Comparison of ENCODE assay signal across 8 cellular contexts in the genomic region with DNA sequence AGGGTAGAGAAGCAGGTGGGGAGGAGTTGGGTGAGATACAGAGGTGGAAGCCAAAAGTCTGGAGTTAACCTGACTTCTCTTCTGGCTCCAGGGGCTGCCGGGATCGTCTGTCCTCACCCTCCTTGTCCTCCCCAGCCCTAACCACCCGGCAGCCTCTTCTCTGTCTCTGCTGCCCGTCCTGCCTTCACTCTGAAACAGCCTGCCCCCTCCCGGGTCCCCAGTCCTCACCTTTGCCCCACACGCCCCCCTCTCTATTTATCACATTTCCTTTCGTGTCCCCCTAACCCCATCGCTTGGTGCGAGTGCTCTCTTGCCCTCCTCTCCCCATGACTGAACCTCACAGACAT. TPM values are rescaled to one million over a fixed set of nuclear protein-coding genes. Genes with fewer than 3 reads are reported as not detected.
DNase-seq lines count a peak whose midpoint lies in the region; ATAC-seq, FAIRE-seq and TF ChIP-seq lines count a peak whose summit lies in the region.

No MANE protein-coding gene starts in this region.

- DNase-seq in keratinocyte (ENCODE audit: low read depth, low spot score) (no peak), NCI-H774 (lab: John Stamatoyannopoulos, UW) (no peak), NCI-H1092 (lab: John Stamatoyannopoulos, UW) (no peak)
- no peak for DNase-seq in activated CD8-positive, alpha-beta memory T cell treated with anti-CD3 and anti-CD28 coated beads, Interleukin-2, amount 10 ng/mL, durations not matched to agents 7 days and 5 days

- TF ChIP-seq CTCF in brain (conservative IDR thresholded peaks at IDR 0.05) (no peak), keratinocyte (optimal IDR thresholded peaks at IDR 0.05 in 1 of 3, IDR thresholded peaks at IDR 0.05 in 1 of 3, conservative IDR thresholded peaks at IDR 0.05 in 1 of 3; ENCODE audit: extremely low read depth in 1 of 3, insufficient read depth in 2 of 3, low read length in 3 of 3) (no peak)

- no peaks in the 10 kb centered on the region for H4K20me1 ChIP-seq in keratinocyte (ENCODE audit: control insufficient read depth, extremely low read depth, insufficient read depth, low read length)

- H3K4me1 ChIP-seq in HUES6 (ENCODE audit: control insufficient read depth, insufficient read depth, low read length): peaks cover 52% of the 10 kb centered on the region
- H3K4me1 ChIP-seq in keratinocyte (ENCODE audit: control insufficient read depth, extremely low read depth, insufficient read depth, low read length): peaks cover 29% of the 10 kb centered on the region

- CTCF ChIA-PET in activated CD8-positive, alpha-beta memory T cell treated with anti-CD3 and anti-CD28 coated beads, Interleukin-2, amount 10 ng/mL, durations not matched to agents 7 days and 5 days (lab: Charles Lee): no interaction called here

- H3K79me2 ChIP-seq in keratinocyte (ENCODE audit: control insufficient read depth, insufficient read depth, low read length): no peaks in the 10 kb centered on the region

- peak overlapping the region; percentile 83 to 97 (median 88) for H3K4me3 Mint-ChIP-seq in brain
- peak overlapping the region; percentile 73 for H3K4me3 Mint-ChIP-seq in stimulated activated naive CD8-positive, alpha-beta T cell treated with anti-CD3 and anti-CD28 coated beads, Interleukin-15, Interleukin-2, amounts not matched to agents 100 ng/mL and 50 ng/mL, for 24 hours
- no peak overlapping the region for H3K4me3 Mint-ChIP-seq in activated CD8-positive, alpha-beta memory T cell treated with anti-CD3 and anti-CD28 coated beads, Interleukin-2, amount 10 ng/mL, durations not matched to agents 7 days and 5 days

- H3K36me3 ChIP-seq in HUES6 (ENCODE audit: control insufficient read depth, insufficient read depth, low read length) (peaks cover 15% of the 10 kb centered on the region), keratinocyte (ENCODE audit: control insufficient read depth in 2 of 2, extremely low read depth in 1 of 2, insufficient read depth in 2 of 2, low read length in 2 of 2) (peaks cover 3 to 13% of the 10 kb centered on the region in 2 experiments)

- peaks cover 13% of the 10 kb centered on the region for H3K36me3 Mint-ChIP-seq in brain
- H3K36me3 Mint-ChIP-seq in stimulated activated naive CD8-positive, alpha-beta T cell treated with anti-CD3 and anti-CD28 coated beads, Interleukin-15, Interleukin-2, amounts not matched to agents 100 ng/mL and 50 ng/mL, for 24 hours (ENCODE audit: low read depth): peaks cover 21% of the 10 kb centered on the region
- H3K36me3 Mint-ChIP-seq in activated CD8-positive, alpha-beta memory T cell treated with anti-CD3 and anti-CD28 coated beads, Interleukin-2, amount 10 ng/mL, durations not matched to agents 7 days and 5 days: peaks cover 18% of the 10 kb centered on the region

- no peaks in the 10 kb centered on the region for H3K9me1 ChIP-seq in keratinocyte (ENCODE audit: control insufficient read depth, extremely low read depth, insufficient read depth, low read length)

- peak overlapping the region; percentile 89 for H3K4me3 ChIP-seq in HUES6 (ENCODE audit: low read depth, low read length)
- H3K4me3 ChIP-seq in keratinocyte (ENCODE audit: control insufficient read depth in 2 of 3, extremely low read depth in 1 of 3, insufficient read depth in 2 of 3, low read depth in 1 of 3, low read length in 3 of 3): peak overlapping the region in 1 of 3 experiments; percentile 61

- H3K9me3 Mint-ChIP-seq in brain: peaks cover 0 to 2% (median 0%) of the 10 kb centered on the region in 5 experiments
- H3K9me3 Mint-ChIP-seq in stimulated activated naive CD8-positive, alpha-beta T cell treated with anti-CD3 and anti-CD28 coated beads, Interleukin-15, Interleukin-2, amounts not matched to agents 100 ng/mL and 50 ng/mL, for 24 hours: no peaks in the 10 kb centered on the region
- H3K9me3 Mint-ChIP-seq in activated CD8-positive, alpha-beta memory T cell treated with anti-CD3 and anti-CD28 coated beads, Interleukin-2, amount 10 ng/mL, durations not matched to agents 7 days and 5 days (ENCODE audit: low read depth): no peaks in the 10 kb centered on the region

- peak overlapping the region; percentile 82 for H3K4me2 ChIP-seq in keratinocyte (ENCODE audit: control insufficient read depth, extremely low read depth, insufficient read depth, low read depth, low read length)

- dilution Hi-C loops in keratinocyte (cut with MboI; ENCODE audit: extremely low pct_ligation_motif_present, low sequenced_read_pairs): no loop called here

- no peak for FAIRE-seq in keratinocyte (lab: Jason Lieb, UNC)

- peak overlapping the region; percentile 77 for H2AFZ ChIP-seq in keratinocyte (ENCODE audit: control insufficient read depth, low read length)

- no peak for ATAC-seq in activated CD8-positive, alpha-beta memory T cell treated with anti-CD3 and anti-CD28 coated beads, Interleukin-2, amount 10 ng/mL, durations not matched to agents 7 days and 5 days
- no peak for ATAC-seq in GM18870 (IDR thresholded peaks at IDR 0.05; ENCODE audit: unreplicated experiment)

- H3K27me3 ChIP-seq in HUES6 (ENCODE audit: control insufficient read depth, insufficient read depth, low read length) (peaks cover 83% of the 10 kb centered on the region), keratinocyte (ENCODE audit: control insufficient read depth, extremely low read depth, insufficient read depth, low read length) (no peaks in the 10 kb centered on the region)

- H3K9me3 ChIP-seq in HUES6 (ENCODE audit: control insufficient read depth, insufficient read depth, low read depth, low read length) (no peaks in the 10 kb centered on the region), keratinocyte (ENCODE audit: control insufficient read depth, low read depth, low read length) (no peaks in the 10 kb centered on the region)

- peak overlapping the region in 4 of 5 experiments; percentile 41 to 97 (median 70) for H3K27ac Mint-ChIP-seq in brain
- H3K27ac Mint-ChIP-seq in stimulated activated naive CD8-positive, alpha-beta T cell treated with anti-CD3 and anti-CD28 coated beads, Interleukin-15, Interleukin-2, amounts not matched to agents 100 ng/mL and 50 ng/mL, for 24 hours: peak overlapping the region; percentile 21
- H3K27ac Mint-ChIP-seq in activated CD8-positive, alpha-beta memory T cell treated with anti-CD3 and anti-CD28 coated beads, Interleukin-2, amount 10 ng/mL, durations not matched to agents 7 days and 5 days: no peak overlapping the region

- peaks cover 33% of the 10 kb centered on the region for H3K27me3 Mint-ChIP-seq in brain
- H3K27me3 Mint-ChIP-seq in stimulated activated naive CD8-positive, alpha-beta T cell treated with anti-CD3 and anti-CD28 coated beads, Interleukin-15, Interleukin-2, amounts not matched to agents 100 ng/mL and 50 ng/mL, for 24 hours: peaks cover 17% of the 10 kb centered on the region
- peaks cover 44% of the 10 kb centered on the region for H3K27me3 Mint-ChIP-seq in activated CD8-positive, alpha-beta memory T cell treated with anti-CD3 and anti-CD28 coated beads, Interleukin-2, amount 10 ng/mL, durations not matched to agents 7 days and 5 days

- H3K4me1 Mint-ChIP-seq in brain: peaks cover 48% of the 10 kb centered on the region
- peaks cover 43% of the 10 kb centered on the region for H3K4me1 Mint-ChIP-seq in stimulated activated naive CD8-positive, alpha-beta T cell treated with anti-CD3 and anti-CD28 coated beads, Interleukin-15, Interleukin-2, amounts not matched to agents 100 ng/mL and 50 ng/mL, for 24 hours (ENCODE audit: low read depth)
- H3K4me1 Mint-ChIP-seq in activated CD8-positive, alpha-beta memory T cell treated with anti-CD3 and anti-CD28 coated beads, Interleukin-2, amount 10 ng/mL, durations not matched to agents 7 days and 5 days: peaks cover 25% of the 10 kb centered on the region

- H3K9ac ChIP-seq in HUES6 (ENCODE audit: low read length) (peak overlapping the region; percentile 36), keratinocyte (ENCODE audit: control insufficient read depth, extremely low read depth, insufficient read depth, low read length) (no peak overlapping the region)

- H3K27ac ChIP-seq in HUES6 (ENCODE audit: low read depth, low read length): no peak overlapping the region
- no peak overlapping the region for H3K27ac ChIP-seq in keratinocyte (ENCODE audit: control insufficient read depth, insufficient read depth, low read length)

RNA-seq across cellular contexts. Expression of a gene that starts 5.7 kb away (rescaled TPM):
- polyA plus RNA-seq in brain (ENCODE audit: insufficient read depth, low read depth, low replicate concordance) (78.8 TPM), keratinocyte (20.3 to 28.3 TPM (median 23.0 TPM) in 3 replicates)
- polyA plus RNA-seq in keratinocyte (2011; ENCODE audit: low read depth): 5.3 TPM
- polyA plus RNA-seq in keratinocyte (2011; cell fraction: cytosol; rRNA removed): 15.0 and 20.2 TPM in 2 replicates
- polyA plus RNA-seq in keratinocyte (2011; cell fraction: nucleus; rRNA removed): 34.1 and 40.8 TPM in 2 replicates
- 22.6 and 32.8 TPM in 2 replicates for polyA plus RNA-seq in keratinocyte (2012; ENCODE audit: low replicate concordance)
- 12.8 to 30.2 TPM (median 20.1 TPM) in 3 replicates for polyA minus RNA-seq in keratinocyte
- polyA minus RNA-seq in keratinocyte (2011; cell fraction: cytosol; rRNA and poly(A)+ RNA removed): 16.5 TPM
- 5.1 and 5.7 TPM in 2 replicates for polyA minus RNA-seq in keratinocyte (2011; cell fraction: nucleus; rRNA and poly(A)+ RNA removed)
- total RNA-seq in activated CD8-positive, alpha-beta memory T cell treated with anti-CD3 and anti-CD28 coated beads, Interleukin-2, amount 10 ng/mL, durations not matched to agents 7 days and 5 days: 10 to 100 TPM; 32.6 to 37.8 TPM

RNA-seq across cellular contexts. Expression of a gene that starts 9.5 kb away (rescaled TPM):
- polyA plus RNA-seq in brain (ENCODE audit: insufficient read depth, low read depth, low replicate concordance) (23.3 TPM), keratinocyte (18.6 to 22.1 TPM (median 20.7 TPM) in 3 replicates)
- 5.3 TPM for polyA plus RNA-seq in keratinocyte (2011; ENCODE audit: low read depth)
- 13.2 and 24.1 TPM in 2 replicates for polyA plus RNA-seq in keratinocyte (2011; cell fraction: cytosol; rRNA removed)
- 13.4 and 14.7 TPM in 2 replicates for polyA plus RNA-seq in keratinocyte (2011; cell fraction: nucleus; rRNA removed)
- 13.9 and 18.3 TPM in 2 replicates for polyA plus RNA-seq in keratinocyte (2012; ENCODE audit: low replicate concordance)
- polyA minus RNA-seq in keratinocyte: 8.5 to 13.3 TPM (median 12.3 TPM) in 3 replicates
- 12.5 TPM for polyA minus RNA-seq in keratinocyte (2011; cell fraction: cytosol; rRNA and poly(A)+ RNA removed)
- 2.0 and 3.7 TPM in 2 replicates for polyA minus RNA-seq in keratinocyte (2011; cell fraction: nucleus; rRNA and poly(A)+ RNA removed)
- total RNA-seq in activated CD8-positive, alpha-beta memory T cell treated with anti-CD3 and anti-CD28 coated beads, Interleukin-2, amount 10 ng/mL, durations not matched to agents 7 days and 5 days: 10 to 100 TPM; 18.6 to 20.9 TPM

RNA-seq across cellular contexts. Expression of a gene that starts 13.3 kb away (rescaled TPM):
- 114 TPM for polyA plus RNA-seq in brain (ENCODE audit: insufficient read depth, low read depth, low replicate concordance)
- 47.6 to 68.6 TPM (median 54.0 TPM) in 3 replicates for polyA plus RNA-seq in keratinocyte
- 23.5 TPM for polyA plus RNA-seq in keratinocyte (2011; ENCODE audit: low read depth)
- polyA plus RNA-seq in keratinocyte (2011; cell fraction: cytosol; rRNA removed): 28.0 and 32.5 TPM in 2 replicates
- 126 and 135 TPM in 2 replicates for polyA plus RNA-seq in keratinocyte (2011; cell fraction: nucleus; rRNA removed)
- 48.9 and 98.3 TPM in 2 replicates for polyA plus RNA-seq in keratinocyte (2012; ENCODE audit: low replicate concordance)
- polyA minus RNA-seq in keratinocyte: 36.1 to 86.7 TPM (median 50.6 TPM) in 3 replicates
- 17.3 TPM for polyA minus RNA-seq in keratinocyte (2011; cell fraction: cytosol; rRNA and poly(A)+ RNA removed)
- polyA minus RNA-seq in keratinocyte (2011; cell fraction: nucleus; rRNA and poly(A)+ RNA removed): 40.8 and 62.0 TPM in 2 replicates
- 10 to 100 TPM; 50.1 to 63.9 TPM for total RNA-seq in activated CD8-positive, alpha-beta memory T cell treated with anti-CD3 and anti-CD28 coated beads, Interleukin-2, amount 10 ng/mL, durations not matched to agents 7 days and 5 days

RNA-seq across cellular contexts. Expression of a gene that starts 13.5 kb away (rescaled TPM):
- polyA plus RNA-seq in brain (ENCODE audit: insufficient read depth, low read depth, low replicate concordance) (63.3 TPM), keratinocyte (23.2 to 32.4 TPM (median 25.7 TPM) in 3 replicates)
- 4.9 TPM for polyA plus RNA-seq in keratinocyte (2011; ENCODE audit: low read depth)
- polyA plus RNA-seq in keratinocyte (2011; cell fraction: cytosol; rRNA removed): 14.6 and 15.3 TPM in 2 replicates
- polyA plus RNA-seq in keratinocyte (2011; cell fraction: nucleus; rRNA removed): 62.1 and 65.8 TPM in 2 replicates
- polyA plus RNA-seq in keratinocyte (2012; ENCODE audit: low replicate concordance): 22.3 and 24.5 TPM in 2 replicates
- 30.8 to 33.3 TPM (median 32.9 TPM) in 3 replicates for polyA minus RNA-seq in keratinocyte
- polyA minus RNA-seq in keratinocyte (2011; cell fraction: cytosol; rRNA and poly(A)+ RNA removed): 16.5 TPM
- polyA minus RNA-seq in keratinocyte (2011; cell fraction: nucleus; rRNA and poly(A)+ RNA removed): 17.1 and 19.2 TPM in 2 replicates
- 10 to 100 TPM; 36.0 to 38.9 TPM for total RNA-seq in activated CD8-positive, alpha-beta memory T cell treated with anti-CD3 and anti-CD28 coated beads, Interleukin-2, amount 10 ng/mL, durations not matched to agents 7 days and 5 days

RNA-seq across cellular contexts. Expression of a gene that starts 21.7 kb away (rescaled TPM):
- polyA plus RNA-seq in brain (ENCODE audit: insufficient read depth, low read depth, low replicate concordance) (1.2 TPM), keratinocyte (0.06 to 0.18 TPM (median 0.08 TPM) in 3 replicates)
- 0.15 TPM for polyA plus RNA-seq in keratinocyte (2011; ENCODE audit: low read depth)
- 0.04 and 0.05 TPM in 2 replicates for polyA plus RNA-seq in keratinocyte (2011; cell fraction: cytosol; rRNA removed)
- polyA plus RNA-seq in keratinocyte (2011; cell fraction: nucleus; rRNA removed): 0.83 and 0.93 TPM in 2 replicates
- 0.09 and 0.38 TPM in 2 replicates for polyA plus RNA-seq in keratinocyte (2012; ENCODE audit: low replicate concordance)
- 0.29 TPM in 1 of 3 replicates, not detected in the others for polyA minus RNA-seq in keratinocyte
- not detected for polyA minus RNA-seq in keratinocyte (2011; cell fraction: cytosol; rRNA and poly(A)+ RNA removed)
- 0.63 TPM in 1 of 2 replicates, not detected in the other for polyA minus RNA-seq in keratinocyte (2011; cell fraction: nucleus; rRNA and poly(A)+ RNA removed)
- total RNA-seq in activated CD8-positive, alpha-beta memory T cell treated with anti-CD3 and anti-CD28 coated beads, Interleukin-2, amount 10 ng/mL, durations not matched to agents 7 days and 5 days: under 1 TPM; 0.77 to 0.79 TPM
